Comparison of ENCODE assay signal across 1 cellular context in genomic region chr6:168032383-168032760, GRCh38.
TF ChIP-seq lines count a peak whose summit lies in the region.

No MANE protein-coding gene starts in this region.

TF ChIP-seq in HepG2, 621 proteins besides CTCF, POLR2A, EP300 and RAD21:
- TF ChIP-seq TEAD3 (CRISPR knock-in tag; optimal IDR thresholded peaks at IDR 0.05; ENCODE audit: borderline replicate concordance), result peak; percentile 51
- no peak for TF ChIP-seq SRSF9 (IDR thresholded peaks at IDR 0.05; ENCODE audit: borderline replicate concordance, insufficient read depth, low read depth, low read length, poor library complexity, severe bottlenecking)
- no peak for TF ChIP-seq CREB1 (IDR thresholded peaks at IDR 0.05)
- TF ChIP-seq CREB1 (CRISPR knock-in tag; IDR thresholded peaks at IDR 0.05), result no peak
- TF ChIP-seq ATF7 (IDR thresholded peaks at IDR 0.05), result no peak
- TF ChIP-seq ATF7 (CRISPR knock-in tag; IDR thresholded peaks at IDR 0.05), result no peak
- TF ChIP-seq TGIF2 (CRISPR knock-in tag; IDR thresholded peaks at IDR 0.05), result no peak
